9 cellular contexts compared by ENCODE assay signal in genomic region chr16:590875-591200, GRCh38. TPM values are rescaled to one million over a fixed set of nuclear protein-coding genes. Genes with fewer than 3 reads are reported as not detected.
DNase-seq lines count a peak whose midpoint lies in the region; ATAC-seq, FAIRE-seq and TF ChIP-seq lines count a peak whose summit lies in the region.
"Had no signal": no experiment of that assay in that cellular context is flagged by ENCODE, and none has a peak within 500 bp of the region (broad histone marks: within the 10 kb centered on the region; RNA-seq: fewer than 3 reads in every experiment).

No MANE protein-coding gene starts in this region.

- no peaks in the 10 kb centered on the region for H3K9me3 Mint-ChIP-seq in activated B cell treated with CpG ODN at 0.5 μM for 24 hours

- H2AFZ ChIP-seq in hepatocyte, result no peak overlapping the region

- peaks cover 7% of the 10 kb centered on the region for H3K36me3 Mint-ChIP-seq in activated B cell treated with CpG ODN at 0.5 μM for 24 hours (ENCODE audit: low read depth)

- peaks cover 12% of the 10 kb centered on the region for H4K20me1 ChIP-seq in hepatocyte (ENCODE audit: insufficient read depth, poor library complexity, severe bottlenecking)

- H3K36me3 ChIP-seq in HAP-1 (replicated peaks) (no peaks in the 10 kb centered on the region; the same call in 1 of the 2 replicates), hepatocyte (replicated peaks; ENCODE audit: insufficient read depth, low read depth) (no peaks in the 10 kb centered on the region), small intestine (ENCODE audit: control insufficient read depth in 2 of 2, insufficient read depth in 2 of 2, low read length in 2 of 2) (no peaks in the 10 kb centered on the region)

- H3K27me3 Mint-ChIP-seq in activated B cell treated with CpG ODN at 0.5 μM for 24 hours, result no peaks in the 10 kb centered on the region

- no peaks in the 10 kb centered on the region for H3K27me3 ChIP-seq in HAP-1 (ENCODE audit: low read depth)
- H3K27me3 ChIP-seq in hepatocyte, result no peaks in the 10 kb centered on the region
- no peaks in the 10 kb centered on the region for H3K27me3 ChIP-seq in small intestine (ENCODE audit: control insufficient read depth in 2 of 2, insufficient read depth in 2 of 2, low read length in 2 of 2)

- intact Hi-C loops in activated B cell treated with CpG ODN at 0.5 μM for 24 hours (cut with micrococcal nuclease), result no loop called here

- peak overlapping the region; percentile 57 for H3K4me3 ChIP-seq in HAP-1
- H3K4me3 ChIP-seq in hepatocyte, result peak overlapping the region; percentile 93
- H3K4me3 ChIP-seq in small intestine (ENCODE audit: low read depth in 1 of 2, low read length in 2 of 2), result peak overlapping the region; percentile 71 to 91

- ATAC-seq in activated B cell treated with CpG ODN at 0.5 μM for 24 hours (ENCODE audit: low read depth), result no peak

- in situ Hi-C loops in HAP-1 (cut with MboI; ENCODE audit: low sequenced_read_pairs), result no loop called here

- H3K9me2 ChIP-seq in hepatocyte (replicated peaks; ENCODE audit: insufficient read depth), result no peaks in the 10 kb centered on the region

- H3K9me3 ChIP-seq in HAP-1, result no peaks in the 10 kb centered on the region
- H3K9me3 ChIP-seq in hepatocyte (ENCODE audit: low read depth), result no peaks in the 10 kb centered on the region
- H3K9me3 ChIP-seq in small intestine (ENCODE audit: control insufficient read depth, low read depth), result no peaks in the 10 kb centered on the region

- CTCF ChIA-PET in activated B cell treated with CpG ODN at 0.5 μM for 24 hours (lab: Charles Lee), result no interaction called here

- POLR2A ChIA-PET in activated B cell treated with CpG ODN at 0.5 μM for 24 hours (lab: Charles Lee), result no interaction called here

- peak overlapping the region; percentile 80 for H3K4me3 Mint-ChIP-seq in activated B cell treated with CpG ODN at 0.5 μM for 24 hours

- H3K4me2 ChIP-seq in hepatocyte, result peak overlapping the region; percentile 98

- H3K79me2 ChIP-seq in hepatocyte, result peaks cover 68% of the 10 kb centered on the region

- TF ChIP-seq CTCF in activated B cell treated with CpG ODN at 0.5 μM for 24 hours (IDR thresholded peaks at IDR 0.05) (no peak), hepatocyte (IDR thresholded peaks at IDR 0.05; ENCODE audit: poor library complexity) (no peak)

- no peak overlapping the region for H3K27ac Mint-ChIP-seq in activated B cell treated with CpG ODN at 0.5 μM for 24 hours

- FAIRE-seq in small intestine (lab: Jason Lieb, UNC), result no peak
- FAIRE-seq: H54 had no signal

- DNase-seq in HAP-1 (ENCODE audit: low spot score in 2 of 2) (no peak), activated B cell treated with CpG ODN at 0.5 μM for 24 hours (no peak), hepatocyte (ENCODE audit: low spot score) (no peak), small intestine (no peak), NCI-H1048 (lab: John Stamatoyannopoulos, UW) (no peak), COR-L47 (lab: John Stamatoyannopoulos, UW) (no peak), D341Med (ENCODE audit: low spot score) (no peak)
- no peak for DNase-seq in effector CD8-positive, alpha-beta T cell (lab: John Stamatoyannopoulos, UW)

- H3K4me1 Mint-ChIP-seq in activated B cell treated with CpG ODN at 0.5 μM for 24 hours, result peaks cover 42% of the 10 kb centered on the region

- H3K4me1 ChIP-seq in HAP-1 (0 out of 2 replicates have a peak, but pooled peaks cover 5% of the 10 kb centered on the region), hepatocyte (ENCODE audit: insufficient read depth) (peaks cover 50% of the 10 kb centered on the region), small intestine (ENCODE audit: control insufficient read depth in 2 of 2, insufficient read depth in 1 of 2, low read depth in 1 of 2, low read length in 1 of 2) (peaks cover 4 to 16% of the 10 kb centered on the region in 2 donors)

- peak overlapping the region; percentile 94 for H3K27ac ChIP-seq in hepatocyte
- peak overlapping the region; percentile 89 to 95 for H3K27ac ChIP-seq in small intestine (ENCODE audit: low read depth in 1 of 2, low read length in 1 of 2)

- WGBS in hepatocyte (ENCODE audit: low lambda C conversion rate, missing lambda C conversion rate), result 87% methylated on average over 6 of the region's 6 CpGs
- WGBS in small intestine, 3 donors, result 19 to 43% (median 36%) methylated on average over 6 of the region's 6 CpGs

RNA-seq across cellular contexts. Expression of gene RAB40C, which starts 1.0 kb away (rescaled TPM):
- total RNA-seq in activated B cell treated with CpG ODN at 0.5 μM for 24 hours (10.5 and 13.1 TPM in 2 replicates), hepatocyte (28.4 and 30.2 TPM in 2 replicates)
- polyA plus RNA-seq in hepatocyte (30.8 and 32.7 TPM in 2 replicates), small intestine (10 to 100 TPM; 28.9 to 49.0 (median 39.7) TPM)

RNA-seq across cellular contexts. Expression of gene PIGQ, which starts 21.1 kb away (rescaled TPM):
- 46.7 and 53.1 TPM in 2 replicates for total RNA-seq in activated B cell treated with CpG ODN at 0.5 μM for 24 hours
- 26.7 and 30.0 TPM in 2 replicates for total RNA-seq in hepatocyte
- 58.6 and 64.6 TPM in 2 replicates for polyA plus RNA-seq in hepatocyte
- polyA plus RNA-seq in small intestine, result 10 to 100 TPM; 26.8 to 43.5 (median 29.2) TPM

RNA-seq across cellular contexts. Expression of gene NHLRC4, which starts 24.0 kb away (rescaled TPM):
- total RNA-seq in activated B cell treated with CpG ODN at 0.5 μM for 24 hours (0.83 and 1.0 TPM in 2 replicates), hepatocyte (1.0 and 1.2 TPM in 2 replicates)
- polyA plus RNA-seq in hepatocyte (0.25 and 1.7 TPM in 2 replicates), small intestine (under 1 TPM in 2 of 3 donors, not detected in 1; 0.45 to 0.79 TPM)

RNA-seq across cellular contexts. Expression of gene PRR35, which starts 30.6 kb away (rescaled TPM):
- total RNA-seq in activated B cell treated with CpG ODN at 0.5 μM for 24 hours (not detected in 2 replicates), hepatocyte (not detected in 2 replicates)
- polyA plus RNA-seq in hepatocyte (not detected in 2 replicates), small intestine (not detected)

RNA-seq across cellular contexts. Expression of gene WFIKKN1, which starts 39.9 kb away (rescaled TPM):
- total RNA-seq in activated B cell treated with CpG ODN at 0.5 μM for 24 hours (0.42 and 0.47 TPM in 2 replicates), hepatocyte (0.24 and 0.43 TPM in 2 replicates)
- polyA plus RNA-seq in hepatocyte (0.88 and 2.1 TPM in 2 replicates), small intestine (1 to 10 TPM in 2 of 3 donors, under 1 TPM in 1; 0.60 to 7.6 (median 5.7) TPM)
